Comparison of ENCODE assay signal across 25 cellular contexts in the genomic region with DNA sequence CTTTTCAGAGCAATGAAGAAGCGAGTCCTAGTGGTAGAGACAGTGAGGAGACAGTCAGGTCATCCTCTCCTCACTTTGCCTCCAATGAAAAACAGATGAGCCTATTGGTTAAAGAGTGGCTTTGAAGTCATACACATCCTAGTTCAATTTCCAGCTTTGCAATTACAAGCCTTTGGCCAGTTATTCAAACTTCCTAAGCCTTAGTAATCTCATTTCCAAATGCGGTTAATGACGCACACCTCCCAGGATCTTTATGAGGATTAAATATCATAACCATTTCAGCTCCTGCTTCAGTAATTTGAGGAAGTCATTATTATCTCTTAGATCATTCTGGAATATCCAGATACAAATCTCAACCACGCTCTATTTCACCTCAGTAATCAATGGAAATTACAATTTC.
"Had no signal": no experiment of that assay in that cellular context is flagged by ENCODE, and none has a peak within 500 bp of the region (broad histone marks: within the 10 kb centered on the region; RNA-seq: fewer than 3 reads in every experiment).

No MANE protein-coding gene starts in this region.

- H3K27me3 Mint-ChIP-seq: activated naive CD8-positive, alpha-beta T cell; activated T-helper 17 cell treated with anti-CD3 and anti-CD28 coated beads, Interleukin-2, amount 50 U/mL, for 72 hours; central memory CD8-positive, alpha-beta T cell; type B pancreatic cell had no signal

- H3K27ac Mint-ChIP-seq: activated CD8-positive, alpha-beta T cell treated with anti-CD3 and anti-CD28 coated beads, Interleukin-2, amount 10 ng/mL, durations not matched to agents 7 days and 5 days; activated naive CD8-positive, alpha-beta T cell; activated T-helper 17 cell treated with anti-CD3 and anti-CD28 coated beads, Interleukin-2, amount 50 U/mL, for 72 hours; natural killer cell; progenitor cell of endocrine pancreas; T-helper 2 cell treated with Interferon-gamma antibody and Interleukin-4, amounts not matched to agents 5 μg/mL and 100 μg/mL, for 36 hours; type B pancreatic cell had no signal

- DNase-seq: activated CD4-positive, alpha-beta T cell treated with anti-CD3 and anti-CD28 coated beads, Interleukin-2, amount 50 U/mL, for 1 hour; activated CD4-positive, CD25-positive, alpha-beta regulatory T cell treated with anti-CD3 and anti-CD28 coated beads, Interleukin-2, amount 50 U/mL, for 72 hours; activated CD8-positive, alpha-beta T cell treated with anti-CD3 and anti-CD28 coated beads, Interleukin-2, amount 10 ng/mL, durations not matched to agents 7 days and 5 days; activated T-cell treated with anti-CD3 and anti-CD28 coated beads, Interleukin-2, amount 50 U/mL, for 1 hour; amniotic stem cell; esophagus squamous epithelium; heart right ventricle; islet precursor cell; left cardiac atrium; midbrain; natural killer cell; spleen; stimulated activated CD4-positive, alpha-beta T cell treated with anti-CD3 and anti-CD28 coated beads, Interleukin-4, amount 100 ng/mL, for 1 hour; stimulated activated naive CD4-positive, alpha-beta T cell; testis had no signal

- H3K4me3 ChIP-seq: breast epithelium, coronary artery, esophagus squamous epithelium, heart right ventricle, right atrium auricular region, spleen, testis had no signal

- H3K36me3 ChIP-seq: breast epithelium, esophagus squamous epithelium, heart right ventricle, right atrium auricular region, spleen had no signal

- H3K4me1 ChIP-seq: breast epithelium, right atrium auricular region, testis had no signal

- H3K27ac ChIP-seq: breast epithelium, coronary artery, esophagus squamous epithelium, heart right ventricle, right atrium auricular region, spleen, testis, VCaP had no signal

- H3K9me3 Mint-ChIP-seq: activated T-helper 17 cell treated with anti-CD3 and anti-CD28 coated beads, Interleukin-2, amount 50 U/mL, for 72 hours; central memory CD8-positive, alpha-beta T cell; natural killer cell; T-helper 2 cell treated with Interferon-gamma antibody and Interleukin-4, amounts not matched to agents 5 μg/mL and 100 μg/mL, for 36 hours; type B pancreatic cell had no signal

- H3K27me3 ChIP-seq: breast epithelium, heart right ventricle, right atrium auricular region, spleen, testis had no signal

- H3K9me3 ChIP-seq: breast epithelium, esophagus squamous epithelium, heart right ventricle, right atrium auricular region, spleen, testis had no signal

- H3K4me3 Mint-ChIP-seq: activated CD8-positive, alpha-beta T cell treated with anti-CD3 and anti-CD28 coated beads, Interleukin-2, amount 10 ng/mL, durations not matched to agents 7 days and 5 days; activated naive CD8-positive, alpha-beta T cell; activated T-helper 17 cell treated with anti-CD3 and anti-CD28 coated beads, Interleukin-2, amount 50 U/mL, for 72 hours; central memory CD8-positive, alpha-beta T cell; natural killer cell; T-helper 2 cell treated with Interferon-gamma antibody and Interleukin-4, amounts not matched to agents 5 μg/mL and 100 μg/mL, for 36 hours; type B pancreatic cell had no signal

- H3K36me3 Mint-ChIP-seq: activated naive CD8-positive, alpha-beta T cell; natural killer cell; type B pancreatic cell had no signal
